Comparison of ENCODE assay signal across 8 cellular contexts in genomic region chr9:124769451-124770358, GRCh38. TPM values are rescaled to one million over a fixed set of nuclear protein-coding genes. Genes with fewer than 3 reads are reported as not detected.
DNase-seq lines count a peak whose midpoint lies in the region; TF ChIP-seq lines count a peak whose summit lies in the region.

No MANE protein-coding gene starts in this region.

- H3K9ac ChIP-seq in MM.1S (ENCODE audit: low read length) (peak overlapping the region; percentile 38; the same call in 1 of the 2 replicates), iPS-15b (ENCODE audit: low read depth, low read length) (no peak overlapping the region), skeletal muscle tissue (ENCODE audit: low read depth in 1 of 3, low read length in 3 of 3) (peak overlapping the region; percentile 59 to 76 (median 64))

- peak overlapping the region; percentile 59 for H2AFZ ChIP-seq in MM.1S (ENCODE audit: low read length)

- H3K27ac Mint-ChIP-seq in activated naive CD4-positive, alpha-beta T cell treated with anti-CD3 and anti-CD28 coated beads, Interleukin-2, amount 10 ng/mL, durations not matched to agents 7 days and 5 days: no peak overlapping the region

- DNase-seq in EH (ENCODE audit: low read depth): peak; percentile 52
- peak; percentile 31 for DNase-seq in MM.1S
- peak; percentile 40 for DNase-seq in activated naive CD4-positive, alpha-beta T cell treated with anti-CD3 and anti-CD28 coated beads, Interleukin-2, amount 10 ng/mL, durations not matched to agents 7 days and 5 days
- DNase-seq in NCI-H2227 (lab: John Stamatoyannopoulos, UW; ENCODE audit: unreplicated experiment): no peak
- DNase-seq in epidermal melanocyte (ENCODE audit: insufficient read length, low spot score): no peak
- DNase-seq in GM10266 (ENCODE audit: extremely low spot score): no peak

- H3K27me3 Mint-ChIP-seq in activated naive CD4-positive, alpha-beta T cell treated with anti-CD3 and anti-CD28 coated beads, Interleukin-2, amount 10 ng/mL, durations not matched to agents 7 days and 5 days: peaks cover 91% of the 10 kb centered on the region

- CTCF ChIA-PET in activated naive CD4-positive, alpha-beta T cell treated with anti-CD3 and anti-CD28 coated beads, Interleukin-2, amount 10 ng/mL, durations not matched to agents 7 days and 5 days (lab: Charles Lee): interaction anchor here (0.5 to 15.4 kb wide), 4 partner anchors 54 to 158 kb away, joined by 3 to 332 read pairs (median 3); partner anchors contain the start of gene WDR38

- H4K20me1 ChIP-seq in MM.1S (ENCODE audit: insufficient read depth, low read length): no peaks in the 10 kb centered on the region

- peaks cover 8% of the 10 kb centered on the region for H3K79me2 ChIP-seq in MM.1S (ENCODE audit: low read length)

- H3K27me3 ChIP-seq in MM.1S (replicated peaks; ENCODE audit: insufficient read depth, low read length) (no peaks in the 10 kb centered on the region), iPS-15b (ENCODE audit: control insufficient read depth, insufficient read depth, low read length) (peaks cover 32% of the 10 kb centered on the region), skeletal muscle tissue (ENCODE audit: control insufficient read depth in 3 of 3, insufficient read depth in 3 of 3, low read length in 3 of 3) (peaks cover 0 to 13% (median 4%) of the 10 kb centered on the region in 3 donors)

- H3K36me3 ChIP-seq in MM.1S (replicated peaks; ENCODE audit: insufficient read depth, low read length): no peaks in the 10 kb centered on the region
- H3K36me3 ChIP-seq in iPS-15b (ENCODE audit: control insufficient read depth, insufficient read depth, low read length): no peaks in the 10 kb centered on the region
- H3K36me3 ChIP-seq in skeletal muscle tissue (ENCODE audit: control insufficient read depth in 3 of 3, insufficient read depth in 3 of 3, low read length in 3 of 3): no peaks in the 10 kb centered on the region

- no peaks in the 10 kb centered on the region for H3K9me3 Mint-ChIP-seq in activated naive CD4-positive, alpha-beta T cell treated with anti-CD3 and anti-CD28 coated beads, Interleukin-2, amount 10 ng/mL, durations not matched to agents 7 days and 5 days

- H3F3A ChIP-seq in MM.1S (ENCODE audit: insufficient read depth, low read length): peaks cover 12% of the 10 kb centered on the region; the same call in 1 of the 2 replicates

- TF ChIP-seq CTCF in MM.1S (IDR thresholded peaks at IDR 0.05; ENCODE audit: low read length) (no peak), GM10266 (IDR thresholded peaks at IDR 0.05; ENCODE audit: control insufficient read depth, insufficient read depth, low read depth, missing control alignments) (no peak)

- H3K27ac ChIP-seq in MM.1S (ENCODE audit: low read length) (no peak overlapping the region), skeletal muscle tissue (ENCODE audit: low read depth, low read length) (no peak overlapping the region)

- H3K9me2 ChIP-seq in MM.1S (replicated peaks; ENCODE audit: insufficient read depth, low read length): no peaks in the 10 kb centered on the region

- peaks cover 47% of the 10 kb centered on the region for H3K4me1 Mint-ChIP-seq in activated naive CD4-positive, alpha-beta T cell treated with anti-CD3 and anti-CD28 coated beads, Interleukin-2, amount 10 ng/mL, durations not matched to agents 7 days and 5 days

- peaks cover 13% of the 10 kb centered on the region; the same call in 1 of the 2 replicates for H3K4me1 ChIP-seq in MM.1S (ENCODE audit: low read length)
- peaks cover 38% of the 10 kb centered on the region for H3K4me1 ChIP-seq in iPS-15b (ENCODE audit: control insufficient read depth, insufficient read depth, low read length)
- peaks cover 5 to 18% (median 8%) of the 10 kb centered on the region in 3 donors for H3K4me1 ChIP-seq in skeletal muscle tissue (ENCODE audit: control insufficient read depth in 3 of 3, insufficient read depth in 3 of 3, low read length in 3 of 3)

- peak overlapping the region; percentile 70 for H3K4me3 Mint-ChIP-seq in activated naive CD4-positive, alpha-beta T cell treated with anti-CD3 and anti-CD28 coated beads, Interleukin-2, amount 10 ng/mL, durations not matched to agents 7 days and 5 days

- no peaks in the 10 kb centered on the region for H3K36me3 Mint-ChIP-seq in activated naive CD4-positive, alpha-beta T cell treated with anti-CD3 and anti-CD28 coated beads, Interleukin-2, amount 10 ng/mL, durations not matched to agents 7 days and 5 days

- H3K4me3 ChIP-seq in MM.1S (ENCODE audit: low read length) (peak overlapping the region; percentile 87), iPS-15b (ENCODE audit: low read depth, low read length) (peak overlapping the region; percentile 73), skeletal muscle tissue (ENCODE audit: low read length in 3 of 3) (peak overlapping the region; percentile 76 to 79 (median 79))

- H3K9me3 ChIP-seq in MM.1S (replicated peaks; ENCODE audit: insufficient read depth, low read length) (no peaks in the 10 kb centered on the region), iPS-15b (ENCODE audit: control insufficient read depth, insufficient read depth, low read length) (no peaks in the 10 kb centered on the region), skeletal muscle tissue (ENCODE audit: control insufficient read depth in 3 of 3, low read length in 3 of 3) (no peaks in the 10 kb centered on the region)

- peak overlapping the region; percentile 96 for H3K4me2 ChIP-seq in MM.1S (ENCODE audit: low read depth, low read length)

RNA-seq across cellular contexts. Expression of gene NR6A1, which starts 1.4 kb away (rescaled TPM):
- 0.52 TPM for total RNA-seq in skeletal muscle tissue

RNA-seq across cellular contexts. Expression of gene OLFML2A, which starts 7.2 kb away (rescaled TPM):
- total RNA-seq in skeletal muscle tissue: 65.8 TPM

Comparison
In these comparisons a context has a peak if more than half of its experiments do, and no peak if none do; other contexts are left out.
1. DNase-seq: peak in EH (single experiment), MM.1S (single experiment) and activated naive CD4-positive, alpha-beta T cell treated with anti-CD3 and anti-CD28 coated beads, Interleukin-2, amount 10 ng/mL, durations not matched to agents 7 days and 5 days (single experiment); none in NCI-H2227 (single experiment), epidermal melanocyte (single experiment) and GM10266 (single experiment).
2. Peak in every context shown above with its lines, with median percentiles within 50 percentile points of each other: H3K4me3 ChIP-seq.